ENCODE assay signal across 8 cellular contexts in the genomic region with DNA sequence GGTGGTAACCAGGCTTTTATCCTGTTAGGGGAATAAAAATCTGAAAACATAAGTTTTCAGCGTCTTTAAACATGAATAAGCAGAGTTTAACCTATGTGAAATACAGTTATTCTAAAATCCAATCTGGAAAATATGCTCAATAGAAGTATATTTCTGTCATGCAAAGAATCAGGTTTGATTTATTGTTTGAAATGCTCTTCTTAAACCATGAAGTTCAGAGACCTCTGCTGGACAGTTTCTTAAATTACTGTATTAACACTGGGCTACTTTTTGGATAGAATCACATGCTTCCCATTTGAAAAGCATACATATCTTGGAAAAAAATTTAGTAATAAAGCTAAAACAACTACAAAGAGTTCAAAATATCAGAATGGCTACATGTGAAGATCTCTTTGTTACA. TPM values are rescaled to one million over a fixed set of nuclear protein-coding genes. Genes with fewer than 3 reads are reported as not detected.
DNase-seq lines count a peak whose midpoint lies in the region; ATAC-seq and TF ChIP-seq lines count a peak whose summit lies in the region.

No MANE protein-coding gene starts in this region.

- H3K36me3 ChIP-seq in cardiac muscle cell (peaks cover 14% of the 10 kb centered on the region), right atrium auricular region (peaks cover 7% of the 10 kb centered on the region), breast epithelium (no peaks in the 10 kb centered on the region), mucosa of descending colon (ENCODE audit: low read depth) (no peaks in the 10 kb centered on the region)
- no peaks in the 10 kb centered on the region for H3K36me3 ChIP-seq in CD8-positive, alpha-beta memory T cell (ENCODE audit: insufficient read depth, low read length)

- intact Hi-C loops in breast epithelium (cut with DNase I; ENCODE audit: low total_unique reads) = no loop called here
- intact Hi-C loops in mucosa of descending colon (cut with DNase I, micrococcal nuclease) = loop anchor here in 1 of 2 donors (2.0 kb wide), 1 partner anchor 304 kb away; no protein-coding TSS in a partner anchor

- H3K36me3 Mint-ChIP-seq in CD8-positive, alpha-beta memory T cell = peaks cover 10 to 28% (median 16%) of the 10 kb centered on the region in 3 donors

- CTCF ChIA-PET in CD8-positive, alpha-beta memory T cell (lab: Charles Lee) = interaction anchor here (1.0 to 3.0 kb wide), 2 partner anchors 10 to 305 kb away, joined by 4 to 17 read pairs; no protein-coding TSS in a partner anchor

- peaks cover 0 to 4% (median 0%) of the 10 kb centered on the region in 3 donors for H3K4me1 Mint-ChIP-seq in CD8-positive, alpha-beta memory T cell

- TF ChIP-seq CTCF in cardiac muscle cell (IDR thresholded peaks at IDR 0.05; ENCODE audit: low read depth, low read length) = peak; percentile 44
- peak in 1 of 2 donors; percentile 63 for TF ChIP-seq CTCF in right atrium auricular region (IDR thresholded peaks at IDR 0.05)
- TF ChIP-seq CTCF in breast epithelium (IDR thresholded peaks at IDR 0.05) = peak in 2 of 3 donors; percentile 68 to 78
- TF ChIP-seq CTCF in mucosa of descending colon (IDR thresholded peaks at IDR 0.05) = no peak

- H3K9me3 ChIP-seq in cardiac muscle cell (ENCODE audit: low read depth) (no peaks in the 10 kb centered on the region), right atrium auricular region (no peaks in the 10 kb centered on the region), breast epithelium (no peaks in the 10 kb centered on the region), mucosa of descending colon (no peaks in the 10 kb centered on the region)
- no peaks in the 10 kb centered on the region for H3K9me3 ChIP-seq in CD8-positive, alpha-beta memory T cell (ENCODE audit: low read length)

- TF ChIP-seq POLR2A in breast epithelium (IDR thresholded peaks at IDR 0.05) = no peak

- H3K4me3 ChIP-seq in cardiac muscle cell (no peak overlapping the region), right atrium auricular region (no peak overlapping the region), breast epithelium (no peak overlapping the region), mucosa of descending colon (no peak overlapping the region)
- no peak overlapping the region for H3K4me3 ChIP-seq in CD8-positive, alpha-beta memory T cell (ENCODE audit: low read length)

- H3K27ac Mint-ChIP-seq in CD8-positive, alpha-beta memory T cell = no peak overlapping the region

- H3K27me3 Mint-ChIP-seq in CD8-positive, alpha-beta memory T cell = peaks cover 0 to 3% of the 10 kb centered on the region in 2 donors

- H3K27me3 ChIP-seq in cardiac muscle cell (no peaks in the 10 kb centered on the region), right atrium auricular region (no peaks in the 10 kb centered on the region), breast epithelium (no peaks in the 10 kb centered on the region)
- no peaks in the 10 kb centered on the region for H3K27me3 ChIP-seq in CD8-positive, alpha-beta memory T cell (ENCODE audit: insufficient read depth, low read length, poor library complexity, severe bottlenecking)

- POLR2A ChIA-PET in CD8-positive, alpha-beta memory T cell (lab: Charles Lee) = no interaction called here

- no peak overlapping the region for H3K27ac ChIP-seq in cardiac muscle cell
- H3K27ac ChIP-seq in right atrium auricular region = no peak overlapping the region
- H3K27ac ChIP-seq in breast epithelium = no peak overlapping the region
- no peak overlapping the region for H3K27ac ChIP-seq in CD8-positive, alpha-beta memory T cell (ENCODE audit: low read depth, low read length)

- no peak overlapping the region for H3K4me3 Mint-ChIP-seq in CD8-positive, alpha-beta memory T cell

- no peaks in the 10 kb centered on the region for H3K9me3 Mint-ChIP-seq in CD8-positive, alpha-beta memory T cell

- ATAC-seq in mucosa of descending colon (peak; percentile 66), HG03280 (IDR thresholded peaks at IDR 0.05; ENCODE audit: unreplicated experiment) (no peak)

- DNase-seq in cardiac muscle cell (ENCODE audit: low read depth in 1 of 2, low spot score in 1 of 2) = peak; percentile 52 to 73
- no peak for DNase-seq in right atrium auricular region (ENCODE audit: low spot score)
- DNase-seq in NCI-H2081 treated with DMSO at 0.1 percent for 48 hours (lab: John Stamatoyannopoulos, UW) = peak; percentile 1
- DNase-seq in breast epithelium (ENCODE audit: low spot score in 2 of 2) = no peak
- DNase-seq in mucosa of descending colon = peak in 1 of 3 donors; percentile 25
- no peak for DNase-seq in CD8-positive, alpha-beta memory T cell
- DNase-seq in activated CD4-positive, alpha-beta T cell treated with anti-CD3 and anti-CD28 coated beads for 48 hours = no peak

- H3K4me1 ChIP-seq in cardiac muscle cell (ENCODE audit: low read depth) = peaks cover 5% of the 10 kb centered on the region
- H3K4me1 ChIP-seq in right atrium auricular region = no peaks in the 10 kb centered on the region
- H3K4me1 ChIP-seq in breast epithelium = peaks cover 0 to 4% of the 10 kb centered on the region in 2 donors
- peaks cover 3% of the 10 kb centered on the region for H3K4me1 ChIP-seq in mucosa of descending colon (ENCODE audit: low read depth)
- no peaks in the 10 kb centered on the region for H3K4me1 ChIP-seq in CD8-positive, alpha-beta memory T cell (ENCODE audit: insufficient read depth, low read length)

RNA-seq across cellular contexts. Expression of a gene that starts 25.4 kb away (rescaled TPM):
- 15.2 and 18.3 TPM in 2 replicates for total RNA-seq in cardiac muscle cell
- 29.2 and 39.7 TPM in 2 replicates for polyA plus RNA-seq in cardiac muscle cell
- total RNA-seq in right atrium auricular region = 10 to 100 TPM; 19.1 to 20.7 TPM
- 10 to 100 TPM; 27.7 to 46.4 (median 29.8) TPM for total RNA-seq in breast epithelium
- total RNA-seq in mucosa of descending colon = 10 to 100 TPM; 22.7 to 59.4 (median 44.9) TPM
- 10 to 100 TPM; 36.4 to 38.8 TPM for total RNA-seq in CD8-positive, alpha-beta memory T cell
- polyA plus RNA-seq in CD8-positive, alpha-beta memory T cell = 20.4 TPM

RNA-seq across cellular contexts. Expression of a gene that starts 25.6 kb away (rescaled TPM):
- total RNA-seq in cardiac muscle cell = 48.6 and 69.9 TPM in 2 replicates
- 87.1 and 106 TPM in 2 replicates for polyA plus RNA-seq in cardiac muscle cell
- total RNA-seq in right atrium auricular region = 10 to 100 TPM; 47.2 to 94.0 TPM
- total RNA-seq in breast epithelium = 10 to 100 TPM; 32.1 to 42.7 (median 41.6) TPM
- 10 to 100 TPM; 39.4 to 44.3 (median 42.1) TPM for total RNA-seq in mucosa of descending colon
- total RNA-seq in CD8-positive, alpha-beta memory T cell = 10 to 100 TPM; 37.8 to 41.4 TPM
- 16.3 TPM for polyA plus RNA-seq in CD8-positive, alpha-beta memory T cell

Comparison
In these comparisons a context has a peak if more than half of its experiments do, and no peak if none do; other contexts are left out.
1. DNase-seq: peak in cardiac muscle cell (2 of 2) and NCI-H2081 treated with DMSO at 0.1 percent for 48 hours (single experiment); none in right atrium auricular region (single experiment), breast epithelium (0 of 2), CD8-positive, alpha-beta memory T cell (0 of 5) and activated CD4-positive, alpha-beta T cell treated with anti-CD3 and anti-CD28 coated beads for 48 hours (single experiment).